In genomic region chr6:36063318-36063717, GRCh38 we compare ENCODE assay signal across 39 cellular contexts. TPM values are rescaled to one million over a fixed set of nuclear protein-coding genes. Genes with fewer than 3 reads are reported as not detected.
"Had no signal": no experiment of that assay in that cellular context is flagged by ENCODE, and none has a peak within 500 bp of the region (broad histone marks: within the 10 kb centered on the region; RNA-seq: fewer than 3 reads in every experiment).

No MANE protein-coding gene starts in this region.

- H3K27ac ChIP-seq: adrenal gland, body of pancreas, epithelial cell of prostate, esophagus squamous epithelium, WERI-Rb-1 had no signal

- H3K27me3 Mint-ChIP-seq: activated CD4-positive, alpha-beta memory T cell treated with anti-CD3 and anti-CD28 coated beads for 36 hours; activated CD4-positive, alpha-beta T cell treated with anti-CD3 and anti-CD28 coated beads for 36 hours; activated CD4-positive, alpha-beta T cell treated with anti-CD3 and anti-CD28 coated beads, Interleukin-2, amount 10 ng/mL, durations not matched to agents 24 days and 14 days; activated CD8-positive, alpha-beta memory T cell treated with anti-CD3 and anti-CD28 coated beads, Interleukin-2, amount 10 ng/mL, durations not matched to agents 7 days and 5 days; activated naive CD4-positive, alpha-beta T cell treated with anti-CD3 and anti-CD28 coated beads, Interleukin-2, amount 50 U/mL, for 24 hours; activated naive CD8-positive, alpha-beta T cell treated with anti-CD3 and anti-CD28 coated beads for 36 hours; activated naive CD8-positive, alpha-beta T cell treated with anti-CD3 and anti-CD28 coated beads, Interleukin-2, amount 50 U/mL, for 24 hours; effector memory CD8-positive, alpha-beta T cell; T-helper 17 cell had no signal

- H3K27ac Mint-ChIP-seq: activated CD4-positive, alpha-beta memory T cell treated with anti-CD3 and anti-CD28 coated beads for 36 hours; activated CD4-positive, alpha-beta T cell treated with anti-CD3 and anti-CD28 coated beads for 36 hours; activated CD4-positive, alpha-beta T cell treated with anti-CD3 and anti-CD28 coated beads, Interleukin-2, amount 10 ng/mL, durations not matched to agents 24 days and 14 days; activated CD8-positive, alpha-beta memory T cell treated with anti-CD3 and anti-CD28 coated beads, Interleukin-2, amount 10 ng/mL, durations not matched to agents 7 days and 5 days; activated CD8-positive, alpha-beta T cell treated with anti-CD3 and anti-CD28 coated beads, Interleukin-2, amount 10 ng/mL, durations not matched to agents 7 days and 5 days; activated naive CD4-positive, alpha-beta T cell treated with anti-CD3 and anti-CD28 coated beads for 36 hours; activated naive CD4-positive, alpha-beta T cell treated with anti-CD3 and anti-CD28 coated beads, Interleukin-2, amount 50 U/mL, for 24 hours; activated naive CD8-positive, alpha-beta T cell treated with anti-CD3 and anti-CD28 coated beads for 36 hours; activated naive CD8-positive, alpha-beta T cell treated with anti-CD3 and anti-CD28 coated beads, Interleukin-2, amount 50 U/mL, for 24 hours; activated T-helper 1 cell treated with anti-CD3 and anti-CD28 coated beads, Interleukin-12 subunit alpha, Interleukin-12 subunit beta, Interleukin-2, Interleukin-4 antibody, amounts not matched to agents 30 ng/mL and 10 ng/mL and 1 ng/mL, durations not matched to agents 14 hours and 24 hours and 36 hours; activated T-helper 2 cell treated with anti-CD3 and anti-CD28 coated beads, Interferon-gamma antibody, Interleukin-2, Interleukin-4, amounts not matched to agents 10 μg/mL and 5 μg/mL and 100 μg/mL, durations not matched to agents 14 hours and 24 hours and 36 hours; effector memory CD8-positive, alpha-beta T cell; T-helper 17 cell; T-helper 2 cell treated with Interferon-gamma antibody and Interleukin-4, amounts not matched to agents 5 μg/mL and 100 μg/mL, for 36 hours had no signal

- DNase-seq: activated CD4-positive, alpha-beta memory T cell treated with anti-CD3 and anti-CD28 coated beads for 36 hours; activated CD4-positive, alpha-beta T cell treated with anti-CD3 and anti-CD28 coated beads for 36 hours; activated CD4-positive, alpha-beta T cell treated with anti-CD3 and anti-CD28 coated beads, Interleukin-2, amount 10 ng/mL, durations not matched to agents 24 days and 14 days; activated CD4-positive, CD25-positive, alpha-beta regulatory T cell; activated CD4-positive, CD25-positive, alpha-beta regulatory T cell treated with anti-CD3 and anti-CD28 coated beads, Interleukin-2, amount 50 U/mL, for 72 hours; activated CD8-positive, alpha-beta memory T cell treated with anti-CD3 and anti-CD28 coated beads, Interleukin-2, amount 10 ng/mL, durations not matched to agents 7 days and 5 days; activated CD8-positive, alpha-beta memory T cell treated with anti-CD3 and anti-CD28 coated beads, Interleukin-2, amount 50 U/mL, for 4 hours; activated CD8-positive, alpha-beta T cell treated with anti-CD3 and anti-CD28 coated beads, Interleukin-2, amount 10 ng/mL, durations not matched to agents 7 days and 5 days; activated effector memory CD4-positive, alpha-beta T cell treated with anti-CD3 and anti-CD28 coated beads, Interleukin-2, amount 50 U/mL, for 16 hours; activated naive CD4-positive, alpha-beta T cell treated with anti-CD3 and anti-CD28 coated beads for 36 hours; activated naive CD8-positive, alpha-beta T cell treated with anti-CD3 and anti-CD28 coated beads for 36 hours; activated naive CD8-positive, alpha-beta T cell treated with anti-CD3 and anti-CD28 coated beads, Interleukin-2, amount 50 U/mL, for 24 hours; activated T-cell treated with anti-CD3 and anti-CD28 coated beads, Interleukin-2, amount 50 U/mL, for 1 hour; activated T-cell treated with anti-CD3 and anti-CD28 coated beads, Interleukin-2, amount 50 U/mL, for 48 hours; adrenal gland; amygdala; aorta; body of pancreas; caudate nucleus; cortex of kidney; dermis blood vessel endothelial cell; effector CD4-positive, alpha-beta T cell; effector memory CD8-positive, alpha-beta T cell; esophagus squamous epithelium; foreskin melanocyte; head of caudate nucleus; T-helper 17 cell; T1000; WERI-Rb-1 had no signal

- FAIRE-seq: colon, endothelial cell of umbilical vein had no signal

- H3K27me3 ChIP-seq: adrenal gland, body of pancreas, esophagus squamous epithelium had no signal

- H3K4me3 ChIP-seq: adrenal gland, body of pancreas, esophagus squamous epithelium had no signal

- ATAC-seq: activated CD4-positive, alpha-beta T cell treated with anti-CD3 and anti-CD28 coated beads for 36 hours; activated CD8-positive, alpha-beta memory T cell treated with anti-CD3 and anti-CD28 coated beads, Interleukin-2, amount 10 ng/mL, durations not matched to agents 7 days and 5 days; activated CD8-positive, alpha-beta T cell treated with anti-CD3 and anti-CD28 coated beads, Interleukin-2, amount 10 ng/mL, durations not matched to agents 7 days and 5 days; activated naive CD8-positive, alpha-beta T cell treated with anti-CD3 and anti-CD28 coated beads, Interleukin-2, amount 50 U/mL, for 24 hours; body of pancreas; effector memory CD8-positive, alpha-beta T cell; T-helper 17 cell had no signal

- H3K9me3 ChIP-seq: adrenal gland, body of pancreas, esophagus squamous epithelium had no signal

- H3K36me3 ChIP-seq: adrenal gland had no signal

- H3K4me3 Mint-ChIP-seq: activated CD4-positive, alpha-beta memory T cell treated with anti-CD3 and anti-CD28 coated beads for 36 hours; activated CD4-positive, alpha-beta T cell treated with anti-CD3 and anti-CD28 coated beads for 36 hours; activated CD4-positive, alpha-beta T cell treated with anti-CD3 and anti-CD28 coated beads, Interleukin-2, amount 10 ng/mL, durations not matched to agents 24 days and 14 days; activated CD8-positive, alpha-beta memory T cell treated with anti-CD3 and anti-CD28 coated beads, Interleukin-2, amount 10 ng/mL, durations not matched to agents 7 days and 5 days; activated CD8-positive, alpha-beta T cell treated with anti-CD3 and anti-CD28 coated beads, Interleukin-2, amount 10 ng/mL, durations not matched to agents 7 days and 5 days; activated naive CD4-positive, alpha-beta T cell treated with anti-CD3 and anti-CD28 coated beads for 36 hours; activated naive CD4-positive, alpha-beta T cell treated with anti-CD3 and anti-CD28 coated beads, Interleukin-2, amount 50 U/mL, for 24 hours; activated naive CD8-positive, alpha-beta T cell treated with anti-CD3 and anti-CD28 coated beads for 36 hours; activated naive CD8-positive, alpha-beta T cell treated with anti-CD3 and anti-CD28 coated beads, Interleukin-2, amount 50 U/mL, for 24 hours; activated T-helper 1 cell treated with anti-CD3 and anti-CD28 coated beads, Interleukin-12 subunit alpha, Interleukin-12 subunit beta, Interleukin-2, Interleukin-4 antibody, amounts not matched to agents 30 ng/mL and 10 ng/mL and 1 ng/mL, durations not matched to agents 14 hours and 24 hours and 36 hours; effector memory CD8-positive, alpha-beta T cell; T-helper 17 cell; T-helper 2 cell treated with Interferon-gamma antibody and Interleukin-4, amounts not matched to agents 5 μg/mL and 100 μg/mL, for 36 hours had no signal

- H3K9me3 Mint-ChIP-seq: activated CD4-positive, alpha-beta memory T cell treated with anti-CD3 and anti-CD28 coated beads for 36 hours; activated CD4-positive, alpha-beta T cell treated with anti-CD3 and anti-CD28 coated beads, Interleukin-2, amount 10 ng/mL, durations not matched to agents 24 days and 14 days; activated naive CD4-positive, alpha-beta T cell treated with anti-CD3 and anti-CD28 coated beads for 36 hours; activated naive CD4-positive, alpha-beta T cell treated with anti-CD3 and anti-CD28 coated beads, Interleukin-2, amount 50 U/mL, for 24 hours; activated naive CD8-positive, alpha-beta T cell treated with anti-CD3 and anti-CD28 coated beads for 36 hours; activated naive CD8-positive, alpha-beta T cell treated with anti-CD3 and anti-CD28 coated beads, Interleukin-2, amount 50 U/mL, for 24 hours; activated T-helper 1 cell treated with anti-CD3 and anti-CD28 coated beads, Interleukin-12 subunit alpha, Interleukin-12 subunit beta, Interleukin-2, Interleukin-4 antibody, amounts not matched to agents 30 ng/mL and 10 ng/mL and 1 ng/mL, durations not matched to agents 14 hours and 24 hours and 36 hours; activated T-helper 2 cell treated with anti-CD3 and anti-CD28 coated beads, Interferon-gamma antibody, Interleukin-2, Interleukin-4, amounts not matched to agents 10 μg/mL and 5 μg/mL and 100 μg/mL, durations not matched to agents 14 hours and 24 hours and 36 hours; effector memory CD8-positive, alpha-beta T cell; T-helper 2 cell treated with Interferon-gamma antibody and Interleukin-4, amounts not matched to agents 5 μg/mL and 100 μg/mL, for 36 hours had no signal

RNA-seq across cellular contexts. Expression of gene SLC26A8, which starts 38.9 kb away (rescaled TPM):
- total RNA-seq: activated CD4-positive, alpha-beta memory T cell treated with anti-CD3 and anti-CD28 coated beads for 36 hours; activated CD4-positive, alpha-beta T cell treated with anti-CD3 and anti-CD28 coated beads for 36 hours; activated CD4-positive, alpha-beta T cell treated with anti-CD3 and anti-CD28 coated beads, Interleukin-2, amount 10 ng/mL, durations not matched to agents 24 days and 14 days; activated CD8-positive, alpha-beta memory T cell treated with anti-CD3 and anti-CD28 coated beads for 36 hours; activated CD8-positive, alpha-beta memory T cell treated with anti-CD3 and anti-CD28 coated beads, Interleukin-2, amount 10 ng/mL, durations not matched to agents 7 days and 5 days; activated CD8-positive, alpha-beta T cell treated with anti-CD3 and anti-CD28 coated beads, Interleukin-2, amount 10 ng/mL, durations not matched to agents 7 days and 5 days; activated naive CD4-positive, alpha-beta T cell treated with anti-CD3 and anti-CD28 coated beads for 36 hours; activated T-helper 1 cell treated with anti-CD3 and anti-CD28 coated beads, Interleukin-12 subunit alpha, Interleukin-12 subunit beta, Interleukin-2, Interleukin-4 antibody, amounts not matched to agents 30 ng/mL and 10 ng/mL and 1 ng/mL, durations not matched to agents 14 hours and 24 hours and 36 hours; activated T-helper 2 cell treated with anti-CD3 and anti-CD28 coated beads, Interferon-gamma antibody, Interleukin-2, Interleukin-4, amounts not matched to agents 10 μg/mL and 5 μg/mL and 100 μg/mL, durations not matched to agents 14 hours and 24 hours and 36 hours; body of pancreas; endothelial cell of umbilical vein; fibroblast of lung; fibroblast of villous mesenchyme had no signal
- polyA plus RNA-seq: aorta, fibroblast of lung had no signal
